Comparison of ENCODE assay signal across 10 cellular contexts in the genomic region with DNA sequence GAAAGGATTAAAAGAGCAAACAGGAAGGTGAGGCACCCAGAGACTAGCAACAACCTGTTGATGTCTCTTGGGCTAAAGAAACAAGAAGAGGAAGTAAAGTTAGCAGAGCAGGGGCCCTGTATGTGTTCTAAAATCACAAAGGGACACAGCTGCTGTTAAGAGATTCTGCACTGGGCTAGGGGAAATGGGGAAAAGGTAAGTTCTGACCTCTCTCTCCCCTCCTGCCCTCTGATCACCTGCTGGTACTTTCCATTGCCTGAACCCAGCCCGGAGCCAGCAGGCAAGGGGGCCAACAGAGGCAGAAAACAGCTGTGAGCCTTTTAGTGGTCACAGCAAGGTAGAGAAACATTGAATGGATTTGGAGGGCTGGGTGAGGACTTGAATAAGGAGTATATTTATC. TPM values are rescaled to one million over a fixed set of nuclear protein-coding genes. Genes with fewer than 3 reads are reported as not detected.
A peak's percentile ranks its signal among the peaks of the same experiment; 100 is the strongest.
DNase-seq lines count a peak whose midpoint lies in the region; ATAC-seq, FAIRE-seq and TF ChIP-seq lines count a peak whose summit lies in the region.
"Had no signal": no experiment of that assay in that cellular context is flagged by ENCODE, and none has a peak within 500 bp of the region (broad histone marks: within the 10 kb centered on the region; RNA-seq: fewer than 3 reads in every experiment).

No MANE protein-coding gene starts in this region.

- no peaks in the 10 kb centered on the region for H3K36me3 Mint-ChIP-seq in T-helper 17 cell (ENCODE audit: low read depth)

- no peak for TF ChIP-seq CTCF in transverse colon (IDR thresholded peaks at IDR 0.05)
- no peak for TF ChIP-seq CTCF in gastrocnemius medialis (IDR thresholded peaks at IDR 0.05 in 4 of 5, conservative IDR thresholded peaks at IDR 0.05 in 1 of 5)

- H3K36me3 ChIP-seq in transverse colon (no peaks in the 10 kb centered on the region), HAP-1 (replicated peaks) (no peaks in the 10 kb centered on the region), gastrocnemius medialis (no peaks in the 10 kb centered on the region)

- H3K9me3 ChIP-seq in T-helper 17 cell (ENCODE audit: control insufficient read depth, low read length, poor library complexity, severe bottlenecking) (no peaks in the 10 kb centered on the region), transverse colon (no peaks in the 10 kb centered on the region), HAP-1 (no peaks in the 10 kb centered on the region), gastrocnemius medialis (no peaks in the 10 kb centered on the region)

- H3K27me3 ChIP-seq in transverse colon (no peaks in the 10 kb centered on the region), HAP-1 (ENCODE audit: low read depth) (no peaks in the 10 kb centered on the region), gastrocnemius medialis (no peaks in the 10 kb centered on the region)

- ATAC-seq in GM21447 (IDR thresholded peaks at IDR 0.05; ENCODE audit: unreplicated experiment): peak; percentile 78
- ATAC-seq in HG03139 (IDR thresholded peaks at IDR 0.05; ENCODE audit: unreplicated experiment): peak; percentile 56
- peak; percentile 36 for ATAC-seq in T-helper 17 cell
- ATAC-seq in gastrocnemius medialis: no peak
- ATAC-seq: naive thymus-derived CD4-positive, alpha-beta T cell had no signal

- no peak overlapping the region for H3K27ac Mint-ChIP-seq in T-helper 17 cell
- H3K27ac Mint-ChIP-seq: naive thymus-derived CD4-positive, alpha-beta T cell had no signal

- peaks cover 3% of the 10 kb centered on the region for H3K4me1 Mint-ChIP-seq in T-helper 17 cell
- H3K4me1 Mint-ChIP-seq: naive thymus-derived CD4-positive, alpha-beta T cell had no signal

- no peak for TF ChIP-seq EP300 in transverse colon (IDR thresholded peaks at IDR 0.05; ENCODE audit: low read depth)

- in situ Hi-C loops in transverse colon (cut with MboI; ENCODE audit: low pct_ligation_motif_present in 1 of 4, low pct_unique_long_range_greater_than_20kb in 1 of 4, low sequenced_read_pairs in 3 of 4) (no loop called here), HAP-1 (cut with MboI; ENCODE audit: low sequenced_read_pairs) (no loop called here), gastrocnemius medialis (cut with MboI; ENCODE audit: low sequenced_read_pairs in 4 of 4) (no loop called here)

- FAIRE-seq in GM18507 (lab: Jason Lieb, UNC): peak; percentile 89
- FAIRE-seq: HTR-8/SVneo had no signal

- intact Hi-C loops in transverse colon (cut with DNase I; ENCODE audit: low total_unique reads): no loop called here
- intact Hi-C loops in cardiac septum (cut with DNase I): no loop called here
- intact Hi-C loops in gastrocnemius medialis (cut with DNase I; ENCODE audit: low total_unique reads): no loop called here

- H3K27ac ChIP-seq in transverse colon: no peak overlapping the region
- no peak overlapping the region for H3K27ac ChIP-seq in gastrocnemius medialis

- H3K27me3 Mint-ChIP-seq in T-helper 17 cell: peaks cover 56% of the 10 kb centered on the region

- no peak overlapping the region for H3K4me3 Mint-ChIP-seq in T-helper 17 cell
- H3K4me3 Mint-ChIP-seq: naive thymus-derived CD4-positive, alpha-beta T cell had no signal

- H3K4me3 ChIP-seq in transverse colon (no peak overlapping the region), HAP-1 (no peak overlapping the region), gastrocnemius medialis (no peak overlapping the region)

- TF ChIP-seq POLR2A in transverse colon (IDR thresholded peaks at IDR 0.05) (no peak), gastrocnemius medialis (IDR thresholded peaks at IDR 0.05) (no peak)

- 12% methylated on average over 1 of the region's 1 CpG; no CpG with 5 or more reads in 1 of the 2 donors for WGBS in transverse colon (ENCODE audit: low coverage in 1 of 2), 2 donors

- DNase-seq in GM18507 (ENCODE audit: extremely low spot score, insufficient read length, low read depth): no peak
- no peak for DNase-seq in T-helper 17 cell
- DNase-seq in transverse colon: no peak
- DNase-seq in HAP-1 (ENCODE audit: low spot score in 2 of 2): no peak
- DNase-seq in cardiac septum (ENCODE audit: low spot score): no peak
- DNase-seq in gastrocnemius medialis: no peak
- DNase-seq: naive thymus-derived CD4-positive, alpha-beta T cell had no signal

- no peaks in the 10 kb centered on the region for H3K4me1 ChIP-seq in transverse colon
- H3K4me1 ChIP-seq in HAP-1: peaks cover 6% of the 10 kb centered on the region
- no peaks in the 10 kb centered on the region for H3K4me1 ChIP-seq in gastrocnemius medialis

RNA-seq across cellular contexts. Expression of a gene that starts 13.5 kb away (rescaled TPM):
- total RNA-seq in T-helper 17 cell (under 1 TPM in 1 of 2 donors, not detected in 1; 0.07 TPM), transverse colon (10 to 100 TPM in 2 of 4 donors, 1 to 10 TPM in 2; 6.4 to 16.1 (median 9.5) TPM), cardiac septum (2.9 TPM), gastrocnemius medialis (1 to 10 TPM; 4.9 to 9.4 (median 5.9) TPM)
- total RNA-seq: naive thymus-derived CD4-positive, alpha-beta T cell had no signal

Comparison
In these comparisons a context has a peak if more than half of its experiments do, and no peak if none do; other contexts are left out.
1. ATAC-seq: peak in GM21447 (single experiment), HG03139 (single experiment) and T-helper 17 cell (single experiment); none in gastrocnemius medialis (0 of 2).